23 cellular contexts compared by ENCODE assay signal in the genomic region with DNA sequence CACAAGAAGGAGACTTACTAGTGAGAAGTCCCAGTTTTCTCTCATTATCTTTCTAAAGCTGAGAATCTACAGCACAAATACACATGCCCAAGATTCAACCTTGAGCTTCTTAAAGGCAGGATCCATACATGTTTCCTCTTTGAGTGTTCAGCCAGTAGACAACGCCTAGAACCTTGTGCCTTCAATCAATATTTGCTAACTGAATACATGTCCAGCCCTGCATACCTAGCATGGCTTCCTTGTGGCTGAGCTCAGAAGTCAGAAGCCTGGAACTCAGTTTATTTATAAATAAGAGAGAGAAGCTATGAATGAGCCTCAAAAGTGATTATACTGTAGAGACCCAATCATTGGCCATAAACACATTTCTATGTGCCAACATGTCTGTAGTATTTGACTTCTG. TPM values are rescaled to one million over a fixed set of nuclear protein-coding genes. Genes with fewer than 3 reads are reported as not detected.
"Had no signal": no experiment of that assay in that cellular context is flagged by ENCODE, and none has a peak within 500 bp of the region (broad histone marks: within the 10 kb centered on the region; RNA-seq: fewer than 3 reads in every experiment).

No MANE protein-coding gene starts in this region.

- H3K27ac ChIP-seq: RWPE1 had no signal

- ATAC-seq: Panc1, PC-3 had no signal

- DNase-seq: KBM-7, MV-4-11, NCI-H1048, NCI-H1105 treated with DMSO at 0.1 percent for 48 hours, NCI-H1417 treated with DMSO at 0.1 percent for 48 hours, NCI-H146, NCI-H1694 treated with DMSO at 0.1 percent for 48 hours, NCI-H1930, NCI-H2081, NCI-H2171, NCI-H226, NCI-H446, NCI-H510A, NCI-H524 treated with DMSO at 0.1 percent for 48 hours, NCI-H69, NCI-H774, PC-3, SHP77, SK-N-SH, SW 1271 had no signal

- H3K9me3 ChIP-seq: SK-N-SH had no signal

- H3K9ac ChIP-seq: SK-N-SH had no signal

- H3K4me2 ChIP-seq: SK-N-SH had no signal

RNA-seq across cellular contexts. Expression of gene ACP3, which starts 43.5 kb away (rescaled TPM):
- total RNA-seq: MCF 10A had no signal
